ENCODE assay signal across 26 cellular contexts in the genomic region with DNA sequence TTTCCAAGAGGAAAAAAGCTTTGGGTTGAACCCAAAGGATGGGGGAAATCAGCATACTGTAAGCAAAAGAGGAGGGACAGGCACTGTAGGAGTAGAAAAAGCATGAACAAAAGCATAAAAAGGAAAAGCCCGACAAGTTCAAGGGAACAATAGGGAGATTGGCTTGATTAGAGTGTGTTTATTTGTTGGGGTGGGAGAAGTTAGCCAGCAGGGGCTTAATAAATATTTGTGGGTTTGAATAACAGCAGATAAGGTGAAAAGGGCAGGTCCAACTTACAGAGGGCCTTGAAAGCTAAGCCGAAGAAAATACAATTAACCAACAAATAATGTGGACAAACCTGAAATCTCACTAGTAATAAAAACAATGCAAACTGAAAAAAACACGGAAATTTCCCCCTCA.
DNase-seq lines count a peak whose midpoint lies in the region; ATAC-seq and TF ChIP-seq lines count a peak whose summit lies in the region.
"Had no signal": no experiment of that assay in that cellular context is flagged by ENCODE, and none has a peak within 500 bp of the region (broad histone marks: within the 10 kb centered on the region; RNA-seq: fewer than 3 reads in every experiment).

No MANE protein-coding gene starts in this region.

- no peak overlapping the region for H3K4me3 ChIP-seq in GM23338
- no peak overlapping the region for H3K4me3 ChIP-seq in mesenchymal stem cell (ENCODE audit: insufficient read depth in 1 of 2, low read depth in 1 of 2, low read length in 2 of 2)
- no peak overlapping the region for H3K4me3 ChIP-seq in suprapubic skin
- H3K4me3 ChIP-seq: adrenal gland, BLaER1, heart left ventricle, lung, psoas muscle, SJSA1, stomach, upper lobe of right lung had no signal

- H3K9me3 ChIP-seq in mesenchymal stem cell (ENCODE audit: control insufficient read depth, low read length) (peaks cover 8% of the 10 kb centered on the region), suprapubic skin (no peaks in the 10 kb centered on the region)
- H3K9me3 ChIP-seq: adrenal gland, BLaER1, heart left ventricle, neutrophil, psoas muscle, SJSA1, stomach, upper lobe of right lung had no signal

- H3K18ac ChIP-seq in mesenchymal stem cell (ENCODE audit: low read depth in 1 of 2, low read length in 2 of 2) = peak overlapping the region in 1 of 2 experiments; percentile 54

- peak overlapping the region; percentile 61 for H2BK120ac ChIP-seq in mesenchymal stem cell (ENCODE audit: low read depth, low read length)

- H4K8ac ChIP-seq in mesenchymal stem cell (ENCODE audit: low read length) = no peak overlapping the region

- TF ChIP-seq EP300 in suprapubic skin (IDR thresholded peaks at IDR 0.05) = no peak

- no peak overlapping the region for H3K23ac ChIP-seq in mesenchymal stem cell (ENCODE audit: low read length in 2 of 2)

- H3K36me3 ChIP-seq in GM23338 (ENCODE audit: insufficient read depth) = no peaks in the 10 kb centered on the region
- peaks cover 3 to 11% of the 10 kb centered on the region in 2 experiments for H3K36me3 ChIP-seq in mesenchymal stem cell (ENCODE audit: control insufficient read depth in 1 of 2, insufficient read depth in 2 of 2, low read depth in 1 of 2, low read length in 2 of 2)
- peaks cover 4% of the 10 kb centered on the region for H3K36me3 ChIP-seq in suprapubic skin
- H3K36me3 ChIP-seq: adrenal gland, neutrophil, SJSA1, stomach, upper lobe of right lung had no signal

- no peaks in the 10 kb centered on the region for H3K27me3 Mint-ChIP-seq in GM23338 (ENCODE audit: insufficient read depth, low read depth, poor library complexity)
- H3K27me3 Mint-ChIP-seq: activated B cell treated with CpG ODN at 0.5 μM for 24 hours had no signal

- peak overlapping the region; percentile 39; the same call in 1 of the 2 replicates for H3K27ac Mint-ChIP-seq in GM23338
- H3K27ac Mint-ChIP-seq: activated B cell treated with CpG ODN at 0.5 μM for 24 hours; activated T-cell treated with anti-CD3 and anti-CD28 coated beads, Interleukin-2, amount 50 U/mL, for 72 hours had no signal

- H3K27ac ChIP-seq in GM23338 (ENCODE audit: low read depth) (no peak overlapping the region), mesenchymal stem cell (ENCODE audit: low read length, poor library complexity, severe bottlenecking) (no peak overlapping the region), suprapubic skin (peak overlapping the region; percentile 58)
- H3K27ac ChIP-seq: adrenal gland, BLaER1, neutrophil, psoas muscle, upper lobe of right lung had no signal

- no peak overlapping the region for H3K9ac ChIP-seq in mesenchymal stem cell (ENCODE audit: low read length)
- H3K9ac ChIP-seq: BLaER1 had no signal

- H3K14ac ChIP-seq in mesenchymal stem cell (ENCODE audit: low read length in 2 of 2) = no peak overlapping the region

- H2AK5ac ChIP-seq in mesenchymal stem cell (ENCODE audit: low read length, severe bottlenecking) = peak overlapping the region; percentile 77

- peaks cover 5% of the 10 kb centered on the region; the same call in 1 of the 2 replicates for H3K9me2 ChIP-seq in GM23338 (ENCODE audit: insufficient read depth)

- no peak overlapping the region for H2BK15ac ChIP-seq in mesenchymal stem cell (ENCODE audit: low read depth, poor library complexity, severe bottlenecking)

- peaks cover 20% of the 10 kb centered on the region for H3K4me1 Mint-ChIP-seq in GM23338
- H3K4me1 Mint-ChIP-seq: activated B cell treated with CpG ODN at 0.5 μM for 24 hours had no signal

- no peaks in the 10 kb centered on the region for H3K79me2 ChIP-seq in GM23338 (replicated peaks; ENCODE audit: insufficient read depth)

- no peak for TF ChIP-seq POLR2A in suprapubic skin (IDR thresholded peaks at IDR 0.05)

- H3F3A ChIP-seq in GM23338 (replicated peaks; ENCODE audit: low read depth) = no peaks in the 10 kb centered on the region

- H2AFZ ChIP-seq in GM23338 (no peak overlapping the region), mesenchymal stem cell (ENCODE audit: low read depth, low read length) (no peak overlapping the region)

- H3K4me2 ChIP-seq in GM23338 (no peak overlapping the region), mesenchymal stem cell (ENCODE audit: low read length, poor library complexity, severe bottlenecking) (no peak overlapping the region)
- H3K4me2 ChIP-seq: BLaER1 had no signal

- H3K27me3 ChIP-seq in GM23338 (ENCODE audit: insufficient read depth) = no peaks in the 10 kb centered on the region
- no peaks in the 10 kb centered on the region for H3K27me3 ChIP-seq in mesenchymal stem cell (ENCODE audit: control insufficient read depth in 1 of 2, insufficient read depth in 1 of 2, low read length in 2 of 2)
- H3K27me3 ChIP-seq in suprapubic skin = no peaks in the 10 kb centered on the region
- H3K27me3 ChIP-seq: adrenal gland, BLaER1, heart left ventricle, neutrophil, SJSA1, stomach, upper lobe of right lung had no signal

- H3K36me3 Mint-ChIP-seq in GM23338 (ENCODE audit: low read depth) = no peaks in the 10 kb centered on the region

- ATAC-seq in GM23338 (peak; percentile 49; the same call in 2 of the 3 replicates), GM21825 (IDR thresholded peaks at IDR 0.05; ENCODE audit: unreplicated experiment) (no peak)
- ATAC-seq: activated T-cell treated with anti-CD3 and anti-CD28 coated beads, Interleukin-2, amount 50 U/mL, for 72 hours; heart left ventricle; psoas muscle had no signal

- H3K9me3 Mint-ChIP-seq in GM23338 = no peaks in the 10 kb centered on the region
- H3K9me3 Mint-ChIP-seq: activated B cell treated with CpG ODN at 0.5 μM for 24 hours had no signal

- no peak overlapping the region for H4K91ac ChIP-seq in mesenchymal stem cell (ENCODE audit: low read length)

- H2BK12ac ChIP-seq in mesenchymal stem cell (ENCODE audit: low read length in 2 of 2) = peak overlapping the region in 1 of 2 experiments; percentile 54

- no peak overlapping the region for H3K4me3 Mint-ChIP-seq in GM23338
- H3K4me3 Mint-ChIP-seq: activated B cell treated with CpG ODN at 0.5 μM for 24 hours; activated T-cell treated with anti-CD3 and anti-CD28 coated beads, Interleukin-2, amount 50 U/mL, for 72 hours had no signal

- H2BK5ac ChIP-seq in mesenchymal stem cell (ENCODE audit: low read depth, low read length, poor library complexity, severe bottlenecking) = no peak overlapping the region

- no peak for TF ChIP-seq CTCF in GM23338 (conservative IDR thresholded peaks at IDR 0.05; ENCODE audit: low read depth in 2 of 2)
- TF ChIP-seq CTCF in suprapubic skin (IDR thresholded peaks at IDR 0.05) = no peak

- no peaks in the 10 kb centered on the region for H4K20me1 ChIP-seq in GM23338 (replicated peaks; ENCODE audit: insufficient read depth)
- H4K20me1 ChIP-seq: BLaER1 had no signal

- DNase-seq in GM23338 (ENCODE audit: low spot score) = peak; percentile 18
- DNase-seq in amniotic epithelial cell (ENCODE audit: low read depth) = peak; percentile 47
- DNase-seq in mesenchymal stem cell = no peak
- no peak for DNase-seq in suprapubic skin (ENCODE audit: low spot score in 2 of 2)
- no peak for DNase-seq in midbrain (lab: John Stamatoyannopoulos, UW)
- no peak for DNase-seq in NCI-H2171 treated with DMSO at 0.1 percent for 48 hours (lab: John Stamatoyannopoulos, UW)
- no peak for DNase-seq in NCI-H526 (lab: John Stamatoyannopoulos, UW)
- DNase-seq: activated B cell treated with CpG ODN at 0.5 μM for 24 hours; activated naive CD4-positive, alpha-beta T cell treated with Interleukin-2 at 50 U/mL for 16 hours; activated T-cell treated with anti-CD3 and anti-CD28 coated beads, Interleukin-2, amount 50 U/mL, for 72 hours; adrenal gland; DND-41; effector CD4-positive, alpha-beta T cell; heart left ventricle; kidney glomerular epithelial cell; NCI-H1092 treated with DMSO at 0.1 percent for 48 hours; NCI-H2029 treated with DMSO at 0.1 percent for 48 hours; NCI-H2227 treated with DMSO at 0.1 percent for 48 hours; psoas muscle; stomach; upper lobe of right lung had no signal

- 15% methylated on average over 2 of the region's 3 CpGs for WGBS in mesenchymal stem cell
- 60% methylated on average over 3 of the region's 3 CpGs for WGBS in suprapubic skin

- peak overlapping the region in 1 of 2 experiments; percentile 53 for H3K4ac ChIP-seq in mesenchymal stem cell (ENCODE audit: low read depth in 1 of 2, low read length in 2 of 2)

- peaks cover 5% of the 10 kb centered on the region; the same call in 1 of the 2 replicates for H3K4me1 ChIP-seq in GM23338 (ENCODE audit: insufficient read depth)
- H3K4me1 ChIP-seq in mesenchymal stem cell (ENCODE audit: control insufficient read depth, insufficient read depth, low read depth, low read length) = no peaks in the 10 kb centered on the region
- H3K4me1 ChIP-seq in suprapubic skin = peaks cover 22% of the 10 kb centered on the region
- H3K4me1 ChIP-seq: BLaER1 had no signal

- no peaks in the 10 kb centered on the region for H3K79me1 ChIP-seq in mesenchymal stem cell (replicated peaks; ENCODE audit: low read length, poor library complexity, severe bottlenecking)

Comparison
In these comparisons a context has a peak if more than half of its experiments do, and no peak if none do; other contexts are left out.
1. DNase-seq: peak in GM23338 (single experiment) and amniotic epithelial cell (single experiment); none in mesenchymal stem cell (single experiment), suprapubic skin (0 of 2), midbrain (single experiment), NCI-H2171 treated with DMSO at 0.1 percent for 48 hours (single experiment) and NCI-H526 (0 of 2).